Comparison of ENCODE assay signal across 8 cellular contexts in the genomic region with DNA sequence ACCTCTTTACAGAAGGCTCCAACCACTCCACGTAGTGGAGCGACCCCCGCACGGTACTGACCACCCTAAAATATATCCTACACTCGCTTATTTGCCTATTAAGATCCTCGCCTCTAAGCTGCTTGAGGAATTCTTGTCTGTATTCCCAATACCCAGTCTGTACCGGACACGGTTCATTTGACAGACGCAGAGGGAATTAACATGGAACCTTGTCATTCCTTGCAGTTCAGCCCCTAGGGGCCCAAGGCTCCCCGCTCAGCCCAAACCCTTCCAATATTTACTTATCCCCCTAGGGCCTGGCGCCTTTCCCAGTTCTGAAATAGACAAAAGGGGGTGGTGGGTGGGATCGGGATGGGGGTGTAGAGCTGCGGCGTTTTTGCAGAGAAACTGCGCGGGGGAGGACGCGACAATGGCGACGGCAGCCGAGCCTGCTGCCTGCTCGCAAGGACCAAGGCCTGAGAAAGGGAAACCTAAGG. TPM values are rescaled to one million over a fixed set of nuclear protein-coding genes. Genes with fewer than 3 reads are reported as not detected.
DNase-seq lines count a peak whose midpoint lies in the region; FAIRE-seq and TF ChIP-seq lines count a peak whose summit lies in the region.

No MANE protein-coding gene starts in this region.

- FAIRE-seq in urothelium cell line (lab: Jason Lieb, UNC): no peak

- peak overlapping the region; percentile 91 to 99 for H3K4me3 ChIP-seq in esophagus (ENCODE audit: low read depth in 1 of 2, low read length in 2 of 2)

- H3K36me3 Mint-ChIP-seq in T-helper 2 cell treated with Interferon-gamma antibody and Interleukin-4, amounts not matched to agents 5 μg/mL and 100 μg/mL, for 36 hours (ENCODE audit: low read depth): peaks cover 26% of the 10 kb centered on the region
- H3K36me3 Mint-ChIP-seq in nephron (ENCODE audit: low read depth): peaks cover 32% of the 10 kb centered on the region

- no peaks in the 10 kb centered on the region for H3K9me3 Mint-ChIP-seq in T-helper 2 cell treated with Interferon-gamma antibody and Interleukin-4, amounts not matched to agents 5 μg/mL and 100 μg/mL, for 36 hours
- no peaks in the 10 kb centered on the region for H3K9me3 Mint-ChIP-seq in nephron

- no peak for DNase-seq in T-helper 2 cell treated with Interferon-gamma antibody and Interleukin-4, amounts not matched to agents 5 μg/mL and 100 μg/mL, for 36 hours (ENCODE audit: low spot score)
- no peak for DNase-seq in T-helper 2 cell
- peak; percentile 46 for DNase-seq in RPMI7951 (ENCODE audit: low read depth)
- DNase-seq in GDM1 (lab: John Stamatoyannopoulos, UW): no peak
- DNase-seq in iPS-NIHi7 (ENCODE audit: extremely low spot score): no peak
- DNase-seq in urothelium cell line (ENCODE audit: low spot score): no peak

- H3K9me3 ChIP-seq in esophagus (ENCODE audit: control insufficient read depth in 2 of 2, insufficient read depth in 1 of 2, low read depth in 1 of 2, low read length in 1 of 2): peaks cover 0 to 2% of the 10 kb centered on the region in 2 donors

- peaks cover 6 to 7% of the 10 kb centered on the region in 2 donors for H3K4me1 ChIP-seq in esophagus (ENCODE audit: control insufficient read depth in 2 of 2, insufficient read depth in 2 of 2, low read length in 1 of 2)

- TF ChIP-seq CTCF in nephron (IDR thresholded peaks at IDR 0.05; ENCODE audit: unreplicated experiment in 3 of 3): no peak

- no peaks in the 10 kb centered on the region for H3K27me3 Mint-ChIP-seq in T-helper 2 cell treated with Interferon-gamma antibody and Interleukin-4, amounts not matched to agents 5 μg/mL and 100 μg/mL, for 36 hours (ENCODE audit: low read depth)
- no peaks in the 10 kb centered on the region for H3K27me3 Mint-ChIP-seq in nephron (ENCODE audit: low read depth)

- H3K27me3 ChIP-seq in esophagus (ENCODE audit: control insufficient read depth in 1 of 2, insufficient read depth in 2 of 2, low read length in 2 of 2): no peaks in the 10 kb centered on the region

- peak overlapping the region; percentile 84 to 86 for H3K27ac ChIP-seq in esophagus (ENCODE audit: low read depth in 2 of 2, low read length in 1 of 2)

- 0 to 1% methylated on average over 22 of the region's 22 CpGs for WGBS in esophagus, 2 donors

- H3K36me3 ChIP-seq in esophagus (ENCODE audit: control insufficient read depth in 2 of 2, insufficient read depth in 2 of 2, low read length in 1 of 2): peaks cover 5 to 7% of the 10 kb centered on the region in 2 donors

- H3K4me3 Mint-ChIP-seq in T-helper 2 cell treated with Interferon-gamma antibody and Interleukin-4, amounts not matched to agents 5 μg/mL and 100 μg/mL, for 36 hours: peak overlapping the region; percentile 100
- peak overlapping the region; percentile 94 to 100 (median 98) for H3K4me3 Mint-ChIP-seq in nephron

- H3K27ac Mint-ChIP-seq in T-helper 2 cell treated with Interferon-gamma antibody and Interleukin-4, amounts not matched to agents 5 μg/mL and 100 μg/mL, for 36 hours: peak overlapping the region; percentile 99
- peak overlapping the region; percentile 95 to 99 (median 98) for H3K27ac Mint-ChIP-seq in nephron

- peaks cover 35% of the 10 kb centered on the region for H3K4me1 Mint-ChIP-seq in T-helper 2 cell treated with Interferon-gamma antibody and Interleukin-4, amounts not matched to agents 5 μg/mL and 100 μg/mL, for 36 hours (ENCODE audit: low read depth)
- peaks cover 65% of the 10 kb centered on the region for H3K4me1 Mint-ChIP-seq in nephron

RNA-seq across cellular contexts. Expression of gene AKAP8L, which starts 0.6 kb away (rescaled TPM):
- 31.6 and 33.8 TPM in 2 replicates for total RNA-seq in RPMI7951 (2014; rRNA removed; shearing (Covaris generic))
- 10 to 100 TPM; 37.9 to 75.5 TPM for polyA plus RNA-seq in esophagus

RNA-seq across cellular contexts. Expression of gene WIZ, which starts 31.6 kb away (rescaled TPM):
- 4.2 and 7.1 TPM in 2 replicates for total RNA-seq in RPMI7951 (2014; rRNA removed; shearing (Covaris generic))
- 10 to 100 TPM; 17.4 to 17.5 TPM for polyA plus RNA-seq in esophagus

RNA-seq across cellular contexts. Expression of gene AKAP8, which starts 38.6 kb away (rescaled TPM):
- total RNA-seq in RPMI7951 (2014; rRNA removed; shearing (Covaris generic)): 9.5 and 11.6 TPM in 2 replicates
- polyA plus RNA-seq in esophagus: 10 to 100 TPM; 13.1 to 15.0 TPM

RNA-seq across cellular contexts. Expression of gene RASAL3, which starts 46.2 kb away (rescaled TPM):
- total RNA-seq in RPMI7951 (2014; rRNA removed; shearing (Covaris generic)): 0.72 and 0.88 TPM in 2 replicates
- 1 to 10 TPM; 3.6 to 5.8 TPM for polyA plus RNA-seq in esophagus
